In genomic region chr4:114078636-114079035, GRCh38 we compare ENCODE assay signal across 20 cellular contexts.
DNase-seq lines count a peak whose midpoint lies in the region; ATAC-seq, FAIRE-seq and TF ChIP-seq lines count a peak whose summit lies in the region.
"Had no signal": no experiment of that assay in that cellular context is flagged by ENCODE, and none has a peak within 500 bp of the region (broad histone marks: within the 10 kb centered on the region; RNA-seq: fewer than 3 reads in every experiment).

No MANE protein-coding gene starts in this region.

- H3K27me3 ChIP-seq in mammary epithelial cell (ENCODE audit: insufficient read depth, low read length) (no peaks in the 10 kb centered on the region), astrocyte (ENCODE audit: insufficient read depth, low read length) (no peaks in the 10 kb centered on the region)
- H3K27me3 ChIP-seq: SJCRH30 had no signal

- CTCF ChIA-PET in mammary epithelial cell (lab: Charles Lee; ENCODE audit: low non-redundant PET): no interaction called here
- CTCF ChIA-PET in MCF 10A (lab: Yijun Ruan, JAX): no interaction called here

- TF ChIP-seq CTCF in mammary epithelial cell (conservative IDR thresholded peaks at IDR 0.05 in 1 of 2, IDR thresholded peaks at IDR 0.05 in 1 of 2; ENCODE audit: extremely low read depth in 1 of 2, insufficient read depth in 1 of 2, low read depth in 1 of 2, low read length in 2 of 2) (no peak), MCF 10A (IDR thresholded peaks at IDR 0.05; ENCODE audit: unreplicated experiment) (no peak), astrocyte (IDR thresholded peaks at IDR 0.05; ENCODE audit: insufficient read depth, low read depth, low read length) (no peak), fibroblast of the aortic adventitia (IDR thresholded peaks at IDR 0.05; ENCODE audit: insufficient read depth, low read length) (no peak), GM13976 (IDR thresholded peaks at IDR 0.05; ENCODE audit: borderline replicate concordance, control extremely low read depth, extremely low read depth, insufficient read depth, missing control alignments) (no peak)

- no peaks in the 10 kb centered on the region for H4K20me1 ChIP-seq in mammary epithelial cell (ENCODE audit: insufficient read depth, low read length)
- H4K20me1 ChIP-seq in astrocyte (ENCODE audit: insufficient read depth, low read length): no peaks in the 10 kb centered on the region

- H3K27me3 Mint-ChIP-seq in MCF 10A (ENCODE audit: insufficient read depth, unreplicated experiment) (no peaks in the 10 kb centered on the region), astrocyte (ENCODE audit: low read depth, unreplicated experiment) (no peaks in the 10 kb centered on the region)

- FAIRE-seq in astrocyte (lab: Jason Lieb, UNC): no peak

- H3K4me2 ChIP-seq in mammary epithelial cell (ENCODE audit: insufficient read depth, low read depth, low read length) (no peak overlapping the region), astrocyte (ENCODE audit: low read length) (no peak overlapping the region)

- H3K36me3 ChIP-seq in mammary epithelial cell (ENCODE audit: insufficient read depth, low read length) (no peaks in the 10 kb centered on the region), astrocyte (ENCODE audit: insufficient read depth, low read length) (no peaks in the 10 kb centered on the region)
- H3K36me3 ChIP-seq: SJCRH30 had no signal

- H2AFZ ChIP-seq in mammary epithelial cell (ENCODE audit: low read depth, low read length) (peak overlapping the region; percentile 10), astrocyte (ENCODE audit: low read depth, low read length) (no peak overlapping the region)

- H3K4me3 Mint-ChIP-seq in MCF 10A (ENCODE audit: unreplicated experiment) (no peak overlapping the region), astrocyte (ENCODE audit: unreplicated experiment) (no peak overlapping the region)

- no peak for ATAC-seq in HG02678 (IDR thresholded peaks at IDR 0.05; ENCODE audit: unreplicated experiment)

- H3K4me1 ChIP-seq in mammary epithelial cell (ENCODE audit: insufficient read depth, low read length) (peaks cover 13% of the 10 kb centered on the region), astrocyte (ENCODE audit: insufficient read depth, low read length) (peaks cover 15% of the 10 kb centered on the region)

- H3K36me3 Mint-ChIP-seq in MCF 10A (ENCODE audit: insufficient read depth, unreplicated experiment) (no peaks in the 10 kb centered on the region), astrocyte (ENCODE audit: low read depth, unreplicated experiment) (no peaks in the 10 kb centered on the region)

- in situ Hi-C loops in mammary epithelial cell (cut with MboI; ENCODE audit: low sequenced_read_pairs in 2 of 2): loop anchor here in 1 of 2 donors (10.0 kb wide), 2 partner anchors 104 to 306 kb away; partner anchors contain the start of gene ARSJ
- in situ Hi-C loops in GM13976 (cut with MboI; ENCODE audit: low sequenced_read_pairs, unreplicated experiment): no loop called here

- dilution Hi-C loops in mammary epithelial cell (cut with HindIII; ENCODE audit: low sequenced_read_pairs): no loop called here

- H3K27ac ChIP-seq in mammary epithelial cell (ENCODE audit: insufficient read depth, low read depth, low read length) (no peak overlapping the region), astrocyte (ENCODE audit: low read depth, low read length) (peak overlapping the region; percentile 82)
- H3K27ac ChIP-seq: 22Rv1, SJCRH30 had no signal

- intact Hi-C loops in mammary epithelial cell (cut with micrococcal nuclease) (no loop called here), MCF 10A (cut with micrococcal nuclease) (no loop called here)

- H3K9me3 Mint-ChIP-seq in MCF 10A (ENCODE audit: unreplicated experiment): peaks cover 1% of the 10 kb centered on the region
- peaks cover 3% of the 10 kb centered on the region for H3K9me3 Mint-ChIP-seq in astrocyte (ENCODE audit: unreplicated experiment)

- H3K79me2 ChIP-seq in mammary epithelial cell (ENCODE audit: insufficient read depth, low read length): no peaks in the 10 kb centered on the region
- H3K79me2 ChIP-seq in astrocyte (ENCODE audit: insufficient read depth, low read length): no peaks in the 10 kb centered on the region

- H3K27ac Mint-ChIP-seq in MCF 10A (ENCODE audit: low read depth, unreplicated experiment) (no peak overlapping the region), astrocyte (ENCODE audit: unreplicated experiment) (no peak overlapping the region)

- BruUV-seq in mammary epithelial cell (replicated peaks; lab: Mats Ljungman, UMichigan) (no TSS peak), MCF 10A (replicated peaks; lab: Mats Ljungman, UMichigan) (no TSS peak)

- no peaks in the 10 kb centered on the region for H3K9me3 ChIP-seq in mammary epithelial cell (replicated peaks; ENCODE audit: insufficient read depth, low read length)
- H3K9me3 ChIP-seq in astrocyte (ENCODE audit: insufficient read depth, low read depth, low read length): no peaks in the 10 kb centered on the region
- H3K9me3 ChIP-seq: SJCRH30 had no signal

- H3K4me3 ChIP-seq in mammary epithelial cell (replicated peaks in 1 of 3; ENCODE audit: insufficient read depth in 1 of 3, low read depth in 2 of 3, low read length in 3 of 3): no peak overlapping the region
- no peak overlapping the region for H3K4me3 ChIP-seq in astrocyte (ENCODE audit: insufficient read depth, low read depth, low read length)
- H3K4me3 ChIP-seq in fibroblast of the aortic adventitia (ENCODE audit: low read depth, low read length): no peak overlapping the region
- H3K4me3 ChIP-seq: SJCRH30 had no signal

- H3K4me1 Mint-ChIP-seq in MCF 10A (ENCODE audit: insufficient read depth, unreplicated experiment) (peaks cover 9% of the 10 kb centered on the region), astrocyte (ENCODE audit: low read depth, unreplicated experiment) (peaks cover 14% of the 10 kb centered on the region)

- DNase-seq in mammary epithelial cell (no peak), MCF 10A (ENCODE audit: unreplicated experiment) (no peak), astrocyte (ENCODE audit: low read depth) (peak; percentile 89), fibroblast of the aortic adventitia (ENCODE audit: low read depth) (peak; percentile 37), NCI-H345 treated with DMSO at 0.1 percent for 48 hours (lab: John Stamatoyannopoulos, UW; ENCODE audit: unreplicated experiment) (no peak), GM13976 (ENCODE audit: low spot score) (no peak), Ammon's horn (ENCODE audit: low spot score) (no peak)
- DNase-seq: AML-193, COR-L47, DMS153, HCEC 1CT, KBM-7, NCI-H1436 treated with DMSO at 0.1 percent for 48 hours, NCI-H2081, NCI-H510A, NCI-H774, PC-3, SJCRH30 had no signal

- H3K9ac ChIP-seq in mammary epithelial cell (ENCODE audit: insufficient read depth, low read length) (no peak overlapping the region), astrocyte (ENCODE audit: low read length) (no peak overlapping the region)

- POLR2A ChIA-PET in MCF 10A (lab: Yijun Ruan, JAX): no interaction called here

Comparison
In these comparisons a context has a peak if more than half of its experiments do, and no peak if none do; other contexts are left out.
1. DNase-seq: peak in astrocyte (single experiment) and fibroblast of the aortic adventitia (single experiment); none in mammary epithelial cell (single experiment), MCF 10A (single experiment), NCI-H345 treated with DMSO at 0.1 percent for 48 hours (single experiment), GM13976 (single experiment) and Ammon's horn (single experiment).